8 cellular contexts compared by ENCODE assay signal in genomic region chr7:119175916-119176627, GRCh38.
A peak's percentile ranks its signal among the peaks of the same experiment; 100 is the strongest.
DNase-seq lines count a peak whose midpoint lies in the region; ATAC-seq, FAIRE-seq and TF ChIP-seq lines count a peak whose summit lies in the region.

No MANE protein-coding gene starts in this region.

- peaks cover 0 to 5% (median 0%) of the 10 kb centered on the region in 4 donors for H3K4me1 ChIP-seq in tibial nerve

- TF ChIP-seq CTCF in HL-60 (IDR thresholded peaks at IDR 0.05; ENCODE audit: insufficient read depth, low read length) (peak; percentile 46), astrocyte of the cerebellum (IDR thresholded peaks at IDR 0.05; ENCODE audit: low read depth, low read length, missing control alignments) (peak; percentile 83), tibial nerve (IDR thresholded peaks at IDR 0.05) (peak; percentile 40 to 59 (median 57))

- WGBS in tibial nerve, 2 donors = 11 to 15% methylated on average over 6 of the region's 6 CpGs

- H3K4me3 ChIP-seq in HL-60 (replicated peaks; ENCODE audit: insufficient read depth, low read length) (no peak overlapping the region), astrocyte of the cerebellum (ENCODE audit: low read depth, low read length) (no peak overlapping the region), tibial nerve (no peak overlapping the region)

- TF ChIP-seq POLR2A in tibial nerve (IDR thresholded peaks at IDR 0.05) (no peak), GM12892 (IDR thresholded peaks at IDR 0.05; ENCODE audit: low read depth, low read length) (no peak)

- H3K27ac ChIP-seq in HL-60 (replicated peaks) = no peak overlapping the region
- H3K27ac ChIP-seq in tibial nerve = no peak overlapping the region

- DNase-seq in DMS 273 (lab: John Stamatoyannopoulos, UW; ENCODE audit: unreplicated experiment) = peak; percentile 96
- peak; percentile 16 to 56 for DNase-seq in HL-60 (ENCODE audit: low read depth in 1 of 2, low spot score in 1 of 2)
- peak; percentile 8 for DNase-seq in NCI-H524 treated with DMSO at 0.1 percent for 48 hours (lab: John Stamatoyannopoulos, UW)
- peak; percentile 54 for DNase-seq in astrocyte of the cerebellum (ENCODE audit: low read depth)
- DNase-seq in tibial nerve (ENCODE audit: low spot score in 2 of 2) = peak in 1 of 2 donors; percentile 75
- DNase-seq in GM12892 (ENCODE audit: insufficient read length) = no peak

- H3K36me3 ChIP-seq in tibial nerve = no peaks in the 10 kb centered on the region

- H3K27me3 ChIP-seq in HL-60 (ENCODE audit: insufficient read depth, poor library complexity, severe bottlenecking) = no peaks in the 10 kb centered on the region
- no peaks in the 10 kb centered on the region for H3K27me3 ChIP-seq in tibial nerve

- no peak for TF ChIP-seq EP300 in tibial nerve (IDR thresholded peaks at IDR 0.05)

- peak; percentile 84 for FAIRE-seq in islet of Langerhans (lab: Jason Lieb, UNC)
- FAIRE-seq in GM12892 (lab: Jason Lieb, UNC) = no peak

- in situ Hi-C loops in astrocyte of the cerebellum (cut with HindIII; ENCODE audit: low sequenced_read_pairs) = no loop called here

- ATAC-seq in GM19351 (IDR thresholded peaks at IDR 0.05; ENCODE audit: unreplicated experiment) = peak; percentile 84

- no peaks in the 10 kb centered on the region for H3K9me3 ChIP-seq in tibial nerve
